9 cellular contexts compared by ENCODE assay signal in genomic region chr3:32423534-32423933, GRCh38. TPM values are rescaled to one million over a fixed set of nuclear protein-coding genes. Genes with fewer than 3 reads are reported as not detected.
DNase-seq lines count a peak whose midpoint lies in the region; ATAC-seq and TF ChIP-seq lines count a peak whose summit lies in the region.
"Had no signal": no experiment of that assay in that cellular context is flagged by ENCODE, and none has a peak within 500 bp of the region (broad histone marks: within the 10 kb centered on the region; RNA-seq: fewer than 3 reads in every experiment).

No MANE protein-coding gene starts in this region.

- H2AFZ ChIP-seq in KMS-11 (ENCODE audit: low read depth) (no peak overlapping the region), trophoblast cell (ENCODE audit: insufficient read depth, low read length, poor library complexity) (no peak overlapping the region)

- no CpG with 5 or more reads among the region's 3 CpGs for WGBS in trophoblast cell (ENCODE audit: extremely low coverage, insufficient coverage, insufficient read length)

- H3K4me2 ChIP-seq in KMS-11 (peak overlapping the region; percentile 98), trophoblast cell (ENCODE audit: low read length) (no peak overlapping the region)

- no peak overlapping the region for H3K23ac ChIP-seq in trophoblast cell (ENCODE audit: low read length)

- no peak overlapping the region for H3K4ac ChIP-seq in trophoblast cell (ENCODE audit: low read depth, low read length)

- peaks cover 100% of the 10 kb centered on the region for H3K4me1 ChIP-seq in KMS-11 (ENCODE audit: low read depth, poor library complexity, severe bottlenecking)
- peaks cover 23 to 26% of the 10 kb centered on the region in 2 experiments for H3K4me1 ChIP-seq in trophoblast cell (ENCODE audit: control insufficient read depth in 1 of 2, insufficient read depth in 2 of 2, low read length in 2 of 2)

- H3K27me3 Mint-ChIP-seq in stimulated activated naive CD8-positive, alpha-beta T cell treated with anti-CD3 and anti-CD28 coated beads, Interleukin-15, Interleukin-2, amounts not matched to agents 100 ng/mL and 50 ng/mL, for 24 hours, result no peaks in the 10 kb centered on the region
- no peaks in the 10 kb centered on the region for H3K27me3 Mint-ChIP-seq in effector memory CD8-positive, alpha-beta T cell

- H4K12ac ChIP-seq in trophoblast cell (ENCODE audit: low read depth, low read length), result no peak overlapping the region

- H3K18ac ChIP-seq in trophoblast cell (ENCODE audit: low read length), result no peak overlapping the region

- no peak overlapping the region for H2BK5ac ChIP-seq in trophoblast cell (ENCODE audit: low read depth, low read length, poor library complexity)

- H4K91ac ChIP-seq in trophoblast cell (ENCODE audit: low read depth, low read length), result no peak overlapping the region

- H3K36me3 Mint-ChIP-seq in stimulated activated naive CD8-positive, alpha-beta T cell treated with anti-CD3 and anti-CD28 coated beads, Interleukin-15, Interleukin-2, amounts not matched to agents 100 ng/mL and 50 ng/mL, for 24 hours (ENCODE audit: low read depth), result peaks cover 5% of the 10 kb centered on the region
- peaks cover 4% of the 10 kb centered on the region for H3K36me3 Mint-ChIP-seq in effector memory CD8-positive, alpha-beta T cell (ENCODE audit: insufficient read depth)

- H3K27ac Mint-ChIP-seq in stimulated activated naive CD8-positive, alpha-beta T cell treated with anti-CD3 and anti-CD28 coated beads, Interleukin-15, Interleukin-2, amounts not matched to agents 100 ng/mL and 50 ng/mL, for 24 hours, result peak overlapping the region; percentile 86
- H3K27ac Mint-ChIP-seq in effector memory CD8-positive, alpha-beta T cell, result peak overlapping the region; percentile 81 to 92

- H3K9me3 ChIP-seq in trophoblast cell (ENCODE audit: insufficient read depth, low read depth, low read length), result no peaks in the 10 kb centered on the region

- H4K8ac ChIP-seq in trophoblast cell (ENCODE audit: low read depth, low read length), result no peak overlapping the region

- peaks cover 100% of the 10 kb centered on the region for H3K4me1 Mint-ChIP-seq in stimulated activated naive CD8-positive, alpha-beta T cell treated with anti-CD3 and anti-CD28 coated beads, Interleukin-15, Interleukin-2, amounts not matched to agents 100 ng/mL and 50 ng/mL, for 24 hours (ENCODE audit: low read depth)
- H3K4me1 Mint-ChIP-seq in effector memory CD8-positive, alpha-beta T cell (ENCODE audit: low read depth in 2 of 2), result peaks cover 55 to 81% of the 10 kb centered on the region in 2 donors

- ATAC-seq in stimulated activated naive CD8-positive, alpha-beta T cell treated with anti-CD3 and anti-CD28 coated beads, Interleukin-15, Interleukin-2, amounts not matched to agents 100 U/mL and 50 U/mL, for 24 hours, result no peak
- ATAC-seq in effector memory CD8-positive, alpha-beta T cell (replicated peaks), result no peak

- no peak overlapping the region for H2BK120ac ChIP-seq in trophoblast cell (ENCODE audit: insufficient read depth, low read length, poor library complexity)

- H3K79me2 ChIP-seq in KMS-11 (ENCODE audit: insufficient read depth, low read depth) (peaks cover 60% of the 10 kb centered on the region), trophoblast cell (ENCODE audit: control insufficient read depth, insufficient read depth, low read length, poor library complexity) (peaks cover 7% of the 10 kb centered on the region)

- H3K27ac ChIP-seq in KMS-11 (peak overlapping the region; percentile 95), trophoblast cell (ENCODE audit: low read depth, low read length) (no peak overlapping the region)

- no peak overlapping the region for H3K4me3 Mint-ChIP-seq in stimulated activated naive CD8-positive, alpha-beta T cell treated with anti-CD3 and anti-CD28 coated beads, Interleukin-15, Interleukin-2, amounts not matched to agents 100 ng/mL and 50 ng/mL, for 24 hours
- peak overlapping the region; percentile 66 to 77 for H3K4me3 Mint-ChIP-seq in effector memory CD8-positive, alpha-beta T cell

- no peak overlapping the region for H3K14ac ChIP-seq in trophoblast cell (ENCODE audit: low read length)

- peaks cover 10% of the 10 kb centered on the region for H3K79me1 ChIP-seq in trophoblast cell (ENCODE audit: low read length)

- no peak for DNase-seq in stimulated activated naive CD8-positive, alpha-beta T cell treated with anti-CD3 and anti-CD28 coated beads, Interleukin-15, Interleukin-2, amounts not matched to agents 100 U/mL and 50 U/mL, for 24 hours
- DNase-seq in effector memory CD8-positive, alpha-beta T cell, result no peak
- DNase-seq in amniotic stem cell (lab: John Stamatoyannopoulos, UW), result no peak
- DNase-seq in trophoblast cell, result no peak
- DNase-seq in COLO668 (lab: John Stamatoyannopoulos, UW; ENCODE audit: unreplicated experiment), result no peak
- DNase-seq in NCI-H2081 (lab: John Stamatoyannopoulos, UW), result no peak
- DNase-seq: NCI-H2081 treated with DMSO at 0.1 percent for 48 hours had no signal

- no peaks in the 10 kb centered on the region for H3K27me3 ChIP-seq in KMS-11 (ENCODE audit: insufficient read depth, low read depth)
- H3K27me3 ChIP-seq in trophoblast cell (ENCODE audit: insufficient read depth, low read length), result no peaks in the 10 kb centered on the region

- H4K20me1 ChIP-seq in KMS-11 (ENCODE audit: insufficient read depth), result no peaks in the 10 kb centered on the region

- no peak; the same call in 1 of the 2 replicates for TF ChIP-seq CTCF in KMS-11 (conservative IDR thresholded peaks at IDR 0.05; ENCODE audit: low read depth, low read length)

- no peaks in the 10 kb centered on the region for H3K36me3 ChIP-seq in KMS-11 (ENCODE audit: insufficient read depth)
- no peaks in the 10 kb centered on the region for H3K36me3 ChIP-seq in trophoblast cell (ENCODE audit: control insufficient read depth in 1 of 2, insufficient read depth in 2 of 2, low read length in 2 of 2)

- no peak overlapping the region for H2BK12ac ChIP-seq in trophoblast cell (ENCODE audit: low read length)

- peak overlapping the region; percentile 58; the same call in 1 of the 2 replicates for H3K9ac ChIP-seq in KMS-11
- no peak overlapping the region for H3K9ac ChIP-seq in trophoblast cell (ENCODE audit: low read length)

- H3K9me3 Mint-ChIP-seq in stimulated activated naive CD8-positive, alpha-beta T cell treated with anti-CD3 and anti-CD28 coated beads, Interleukin-15, Interleukin-2, amounts not matched to agents 100 ng/mL and 50 ng/mL, for 24 hours, result no peaks in the 10 kb centered on the region
- H3K9me3 Mint-ChIP-seq in effector memory CD8-positive, alpha-beta T cell, result no peaks in the 10 kb centered on the region

- H3K4me3 ChIP-seq in KMS-11 (IDR thresholded peaks at IDR 0.05; ENCODE audit: insufficient read depth, low read depth, low read length) (no peak overlapping the region), trophoblast cell (ENCODE audit: low read depth, low read length) (no peak overlapping the region)

- H2AK5ac ChIP-seq in trophoblast cell (ENCODE audit: low read length), result no peak overlapping the region

RNA-seq across cellular contexts. Expression of gene CMTM7, which starts 31.9 kb away (rescaled TPM):
- polyA plus RNA-seq in trophoblast cell (2013), result 16.7 and 18.6 TPM in 2 replicates
